In genomic region chr11:83070044-83070877, GRCh38 we compare ENCODE assay signal across 8 cellular contexts. TPM values are rescaled to one million over a fixed set of nuclear protein-coding genes. Genes with fewer than 3 reads are reported as not detected.
DNase-seq lines count a peak whose midpoint lies in the region; ATAC-seq and TF ChIP-seq lines count a peak whose summit lies in the region.

No MANE protein-coding gene starts in this region.

- WGBS in gastroesophageal sphincter (ENCODE audit: low coverage in 1 of 2), 2 donors: 7 to 12% methylated on average over 4 to 7 of the region's 7 CpGs

- H3K4me3 ChIP-seq in SU-DHL-6 (ENCODE audit: insufficient read depth, low read length, poor library complexity, severe bottlenecking) (peak overlapping the region; percentile 90), gastroesophageal sphincter (peak overlapping the region; percentile 55 to 67), skeletal muscle satellite cell (ENCODE audit: low read length) (peak overlapping the region; percentile 90)

- H2AFZ ChIP-seq in SU-DHL-6 (ENCODE audit: low read depth, low read length, severe bottlenecking): no peak overlapping the region

- DNase-seq in NCI-H82 (lab: John Stamatoyannopoulos, UW) (peak; percentile 40), NCI-H82 treated with DMSO at 0.1 percent for 48 hours (lab: John Stamatoyannopoulos, UW; ENCODE audit: unreplicated experiment) (no peak), NCI-H510A treated with DMSO at 0.1 percent for 48 hours (lab: John Stamatoyannopoulos, UW) (no peak)
- no peak for DNase-seq in activated T-cell treated with anti-CD3 and anti-CD28 coated beads, Interleukin-2, amount 50 U/mL, for 48 hours

- H3K27ac ChIP-seq in SU-DHL-6 (ENCODE audit: low read depth, low read length) (peak overlapping the region; percentile 100), gastroesophageal sphincter (peak overlapping the region; percentile 89 to 96 (median 94))

- H3K4me1 ChIP-seq in gastroesophageal sphincter (peaks cover 3 to 50% (median 8%) of the 10 kb centered on the region in 3 donors), skeletal muscle satellite cell (ENCODE audit: control insufficient read depth, insufficient read depth, low read length) (peaks cover 28% of the 10 kb centered on the region)

- H3K4me2 ChIP-seq in SU-DHL-6 (ENCODE audit: low read depth, low read length, poor library complexity, severe bottlenecking) (peak overlapping the region; percentile 96), skeletal muscle satellite cell (ENCODE audit: low read length) (peak overlapping the region; percentile 76)

- H3F3A ChIP-seq in SU-DHL-6 (ENCODE audit: insufficient read depth): peaks cover 37% of the 10 kb centered on the region

- H3K36me3 ChIP-seq in SU-DHL-6 (ENCODE audit: low read length) (peaks cover 3% of the 10 kb centered on the region; the same call in 1 of the 2 replicates), gastroesophageal sphincter (peaks cover 0 to 12% of the 10 kb centered on the region in 2 donors), skeletal muscle satellite cell (ENCODE audit: insufficient read depth, low read length) (peaks cover 16% of the 10 kb centered on the region)

- TF ChIP-seq CTCF in SU-DHL-6 (IDR thresholded peaks at IDR 0.05; ENCODE audit: insufficient read depth, low read length, poor library complexity, severe bottlenecking): no peak
- TF ChIP-seq CTCF in gastroesophageal sphincter (IDR thresholded peaks at IDR 0.05): no peak

- peaks cover 97% of the 10 kb centered on the region for H3K79me2 ChIP-seq in SU-DHL-6 (ENCODE audit: insufficient read depth, low read length)

- H3K9ac ChIP-seq in SU-DHL-6 (ENCODE audit: low read length) (peak overlapping the region; percentile 87), skeletal muscle satellite cell (ENCODE audit: low read depth, low read length) (peak overlapping the region; percentile 84)

- H3K9me2 ChIP-seq in SU-DHL-6 (replicated peaks; ENCODE audit: insufficient read depth, low read length): no peaks in the 10 kb centered on the region

- H3K9me3 ChIP-seq in SU-DHL-6 (ENCODE audit: insufficient read depth, low read length): no peaks in the 10 kb centered on the region
- no peaks in the 10 kb centered on the region for H3K9me3 ChIP-seq in gastroesophageal sphincter
- no peaks in the 10 kb centered on the region for H3K9me3 ChIP-seq in skeletal muscle satellite cell (replicated peaks; ENCODE audit: low read length)

- no peak for TF ChIP-seq POLR2A in gastroesophageal sphincter (IDR thresholded peaks at IDR 0.05)

- TF ChIP-seq EP300 in gastroesophageal sphincter (IDR thresholded peaks at IDR 0.05): no peak

- H3K27me3 ChIP-seq in SU-DHL-6 (ENCODE audit: low read length) (no peaks in the 10 kb centered on the region), gastroesophageal sphincter (no peaks in the 10 kb centered on the region), skeletal muscle satellite cell (ENCODE audit: control insufficient read depth, insufficient read depth, low read length) (no peaks in the 10 kb centered on the region)

- H4K20me1 ChIP-seq in SU-DHL-6 (ENCODE audit: low read depth, low read length): no peaks in the 10 kb centered on the region

- ATAC-seq in gastroesophageal sphincter: no peak
- ATAC-seq in HG02885 (IDR thresholded peaks at IDR 0.05; ENCODE audit: poor library complexity, unreplicated experiment): no peak

RNA-seq across cellular contexts. Expression of gene RAB30, which starts 1.4 kb away (rescaled TPM):
- total RNA-seq in gastroesophageal sphincter: 10 to 100 TPM; 18.7 to 36.6 (median 27.5) TPM
- total RNA-seq in skeletal muscle satellite cell (2012; rRNA removed): 5.8 and 9.0 TPM in 2 replicates
